In genomic region chr2:8137801-8138200, GRCh38 we compare ENCODE assay signal across 25 cellular contexts.
"Had no signal": no experiment of that assay in that cellular context is flagged by ENCODE, and none has a peak within 500 bp of the region (broad histone marks: within the 10 kb centered on the region; RNA-seq: fewer than 3 reads in every experiment).

No MANE protein-coding gene starts in this region.

- H3K9me3 ChIP-seq: body of pancreas, spleen, tibial nerve had no signal

- H3K27ac ChIP-seq: body of pancreas, spleen had no signal

- ATAC-seq: activated CD4-positive, alpha-beta T cell treated with anti-CD3 and anti-CD28 coated beads for 36 hours; activated naive CD8-positive, alpha-beta T cell treated with anti-CD3 and anti-CD28 coated beads, Interleukin-2, amount 50 U/mL, for 24 hours; body of pancreas; T-cell had no signal

- H3K4me1 ChIP-seq: tibial nerve had no signal

- H3K4me3 ChIP-seq: body of pancreas, lung, spleen, tibial nerve had no signal

- H3K27me3 ChIP-seq: body of pancreas, spleen, tibial nerve had no signal

- DNase-seq: activated B cell treated with CpG ODN at 0.5 μM for 24 hours; activated CD4-positive, alpha-beta T cell treated with anti-CD3 and anti-CD28 coated beads for 36 hours; activated CD4-positive, alpha-beta T cell treated with anti-CD3 and anti-CD28 coated beads, Interleukin-2, amount 50 U/mL, for 4 hours; activated CD8-positive, alpha-beta memory T cell treated with anti-CD3 and anti-CD28 coated beads, Interleukin-2, amount 50 U/mL, for 48 hours; activated effector memory CD4-positive, alpha-beta T cell treated with anti-CD3 and anti-CD28 coated beads, Interleukin-2, amount 50 U/mL, for 16 hours; activated naive CD4-positive, alpha-beta T cell treated with anti-CD3 and anti-CD28 coated beads, Interleukin-2, amount 50 U/mL, for 16 hours; activated naive CD8-positive, alpha-beta T cell treated with anti-CD3 and anti-CD28 coated beads, Interleukin-2, amount 50 U/mL, for 24 hours; activated T-cell treated with anti-CD3 and anti-CD28 coated beads, Interleukin-2, amount 50 U/mL, for 48 hours; anterior cingulate cortex; body of pancreas; caudate nucleus; dermis blood vessel endothelial cell; effector CD8-positive, alpha-beta T cell; erythroblast; foreskin melanocyte; kidney; naive B cell; occipital lobe; posterior cingulate gyrus; spleen; stimulated activated CD4-positive, alpha-beta T cell treated with anti-CD3 and anti-CD28 coated beads, Interleukin-4, amount 100 ng/mL, for 1 hour; stimulated activated naive CD4-positive, alpha-beta T cell treated with Interleukin-2 at 50 U/mL for 16 hours; T-cell had no signal

- H3K36me3 ChIP-seq: spleen, tibial nerve had no signal
